In genomic region chr10:98170249-98171117, GRCh38 we compare ENCODE assay signal across 7 cellular contexts. TPM values are rescaled to one million over a fixed set of nuclear protein-coding genes. Genes with fewer than 3 reads are reported as not detected.
DNase-seq lines count a peak whose midpoint lies in the region; ATAC-seq and TF ChIP-seq lines count a peak whose summit lies in the region.

No MANE protein-coding gene starts in this region.

- no peaks in the 10 kb centered on the region for H3K27me3 Mint-ChIP-seq in activated CD4-positive, alpha-beta T cell treated with anti-CD3 and anti-CD28 coated beads, Interleukin-2, amount 10 ng/mL, durations not matched to agents 7 days and 5 days

- intact Hi-C loops in psoas muscle (cut with DNase I): loop anchor here (5.0 to 10.0 kb wide), 2 partner anchors 134 to 137 kb away; no protein-coding TSS in a partner anchor

- TF ChIP-seq CTCF in psoas muscle (IDR thresholded peaks at IDR 0.05): peak; percentile 69

- H3K4me3 ChIP-seq in psoas muscle: no peak overlapping the region

- H3K27ac Mint-ChIP-seq in activated CD4-positive, alpha-beta T cell treated with anti-CD3 and anti-CD28 coated beads, Interleukin-2, amount 10 ng/mL, durations not matched to agents 7 days and 5 days: no peak overlapping the region

- POLR2A ChIA-PET in activated CD4-positive, alpha-beta T cell treated with anti-CD3 and anti-CD28 coated beads, Interleukin-2, amount 10 ng/mL, durations not matched to agents 7 days and 5 days (lab: Charles Lee): no interaction called here

- DNase-seq in D341Med (ENCODE audit: low spot score): peak; percentile 34
- peak; percentile 70 for DNase-seq in NAMALWA (ENCODE audit: low spot score)
- DNase-seq in activated CD4-positive, alpha-beta T cell treated with anti-CD3 and anti-CD28 coated beads, Interleukin-2, amount 10 ng/mL, durations not matched to agents 7 days and 5 days: peak; percentile 39
- peak; percentile 39 for DNase-seq in glomerular endothelial cell (ENCODE audit: extremely low read depth, low read depth, low spot score)
- DNase-seq in psoas muscle: no peak

- no peaks in the 10 kb centered on the region for H3K9me3 Mint-ChIP-seq in activated CD4-positive, alpha-beta T cell treated with anti-CD3 and anti-CD28 coated beads, Interleukin-2, amount 10 ng/mL, durations not matched to agents 7 days and 5 days

- H3K27ac ChIP-seq in psoas muscle: no peak overlapping the region

- WGBS in psoas muscle, 3 donors: 67 to 71% (median 68%) methylated on average over 3 of the region's 3 CpGs

- H3K4me1 Mint-ChIP-seq in activated CD4-positive, alpha-beta T cell treated with anti-CD3 and anti-CD28 coated beads, Interleukin-2, amount 10 ng/mL, durations not matched to agents 7 days and 5 days: peaks cover 1% of the 10 kb centered on the region

- peaks cover 0 to 22% of the 10 kb centered on the region in 2 donors for H3K36me3 ChIP-seq in psoas muscle (ENCODE audit: insufficient read depth in 1 of 2, low read depth in 1 of 2)

- CTCF ChIA-PET in activated CD4-positive, alpha-beta T cell treated with anti-CD3 and anti-CD28 coated beads, Interleukin-2, amount 10 ng/mL, durations not matched to agents 7 days and 5 days (lab: Charles Lee): interaction anchor here (0.6 to 1.6 kb wide), 6 partner anchors 9 to 36 kb away, joined by 3 to 4 read pairs (median 3); partner anchors contain the start of gene R3HCC1L

- peaks cover 10% of the 10 kb centered on the region for H3K4me1 ChIP-seq in psoas muscle

- H3K36me3 Mint-ChIP-seq in activated CD4-positive, alpha-beta T cell treated with anti-CD3 and anti-CD28 coated beads, Interleukin-2, amount 10 ng/mL, durations not matched to agents 7 days and 5 days (ENCODE audit: low read depth): peaks cover 31% of the 10 kb centered on the region

- H3K4me3 Mint-ChIP-seq in activated CD4-positive, alpha-beta T cell treated with anti-CD3 and anti-CD28 coated beads, Interleukin-2, amount 10 ng/mL, durations not matched to agents 7 days and 5 days: no peak overlapping the region

- ATAC-seq in GM18909 (IDR thresholded peaks at IDR 0.05; ENCODE audit: poor library complexity, unreplicated experiment): peak; percentile 49
- peak in 3 of 4 donors; percentile 48 to 81 (median 55) for ATAC-seq in psoas muscle
- ATAC-seq in HG03135 (IDR thresholded peaks at IDR 0.05; ENCODE audit: unreplicated experiment): no peak

- H3K27me3 ChIP-seq in psoas muscle (ENCODE audit: insufficient read depth in 3 of 3, low read length in 2 of 3): no peaks in the 10 kb centered on the region

- H3K9me3 ChIP-seq in psoas muscle: no peaks in the 10 kb centered on the region

RNA-seq across cellular contexts. Expression of gene R3HCC1L, which starts 36.0 kb away (rescaled TPM):
- 10 to 100 TPM; 18.0 to 18.7 TPM for total RNA-seq in activated CD4-positive, alpha-beta T cell treated with anti-CD3 and anti-CD28 coated beads, Interleukin-2, amount 10 ng/mL, durations not matched to agents 7 days and 5 days
- total RNA-seq in glomerular endothelial cell (7.8 and 11.4 TPM in 2 replicates), psoas muscle (10 to 100 TPM in 1 of 4 donors, 1 to 10 TPM in 3; 5.2 to 10.3 (median 5.7) TPM)
- 10 to 100 TPM in 2 of 3 donors, 1 to 10 TPM in 1; 6.2 to 18.3 (median 11.4) TPM for polyA plus RNA-seq in psoas muscle

Comparison
In these comparisons a context has a peak if more than half of its experiments do, and no peak if none do; other contexts are left out.
1. DNase-seq: peak in D341Med (single experiment), NAMALWA (single experiment), activated CD4-positive, alpha-beta T cell treated with anti-CD3 and anti-CD28 coated beads, Interleukin-2, amount 10 ng/mL, durations not matched to agents 7 days and 5 days (single experiment) and glomerular endothelial cell (single experiment); none in psoas muscle (0 of 2).